Comparison of ENCODE assay signal across 27 cellular contexts in genomic region chr6:140579918-140580317, GRCh38.
"Had no signal": no experiment of that assay in that cellular context is flagged by ENCODE, and none has a peak within 500 bp of the region (broad histone marks: within the 10 kb centered on the region; RNA-seq: fewer than 3 reads in every experiment).

No MANE protein-coding gene starts in this region.

- ATAC-seq: foreskin keratinocyte; heart right ventricle; left cardiac atrium; left lung; mucosa of descending colon; natural killer cell treated with Interleukin-12 subunit alpha and Interleukin-12 subunit beta and Interleukin-15 and Interleukin-18, amount 100 ng/mL, for 72 hours; pancreas; sciatic nerve; stimulated activated effector memory CD8-positive, alpha-beta T cell treated with anti-CD3 and anti-CD28 coated beads, Interleukin-12 subunit alpha, Interleukin-12 subunit beta, amount 100 ng/mL, for 72 hours had no signal

- H3K27me3 ChIP-seq: esophagus muscularis mucosa, foreskin keratinocyte, heart right ventricle, left lung, pancreas, stomach, testis, tibial artery had no signal

- FAIRE-seq: endothelial cell of umbilical vein, islet of Langerhans had no signal

- DNase-seq: dermis blood vessel endothelial cell; effector memory CD4-positive, alpha-beta T cell; foreskin keratinocyte; glutamatergic neuron; heart right ventricle; hippocampal formation; left cardiac atrium; left lung; mesenchymal stem cell; mucosa of descending colon; naive B cell; occipital lobe; pancreas; retina; stimulated activated CD4-positive, alpha-beta T cell treated with anti-CD3 and anti-CD28 coated beads, Interleukin-2, amount 100 ng/mL, for 24 hours; stimulated activated CD4-positive, alpha-beta T cell treated with anti-CD3 and anti-CD28 coated beads, Interleukin-4, amount 100 ng/mL, for 24 hours; stimulated activated naive CD4-positive, alpha-beta T cell treated with Interleukin-2 at 50 U/mL for 16 hours; stomach; testis; tibial artery had no signal

- H3K4me1 ChIP-seq: esophagus muscularis mucosa, foreskin keratinocyte, heart right ventricle, left lung, pancreas, stomach, testis, tibial artery had no signal

- H3K36me3 ChIP-seq: esophagus muscularis mucosa, heart right ventricle, left lung, pancreas, stomach, tibial artery had no signal

- H3K4me3 ChIP-seq: coronary artery, esophagus muscularis mucosa, heart right ventricle, left lung, mucosa of descending colon, pancreas, stomach, testis, tibial artery had no signal

- H3K27ac ChIP-seq: coronary artery, esophagus muscularis mucosa, foreskin keratinocyte, heart right ventricle, left lung, pancreas, stomach, testis, tibial artery had no signal

- H3K9me3 ChIP-seq: esophagus muscularis mucosa, heart right ventricle, left lung, mucosa of descending colon, pancreas, stomach, testis, tibial artery had no signal
